Comparison of ENCODE assay signal across 25 cellular contexts in genomic region chr21:43571976-43572375, GRCh38.
A peak's percentile ranks its signal among the peaks of the same experiment; 100 is the strongest.
DNase-seq lines count a peak whose midpoint lies in the region; ATAC-seq, FAIRE-seq and TF ChIP-seq lines count a peak whose summit lies in the region.
"Had no signal": no experiment of that assay in that cellular context is flagged by ENCODE, and none has a peak within 500 bp of the region (broad histone marks: within the 10 kb centered on the region; RNA-seq: fewer than 3 reads in every experiment).

No MANE protein-coding gene starts in this region.

- H4K20me1 ChIP-seq in HepG2 (ENCODE audit: insufficient read depth, low read length), result no peaks in the 10 kb centered on the region
- H4K20me1 ChIP-seq: BLaER1 treated with 17β-estradiol and CSF1 and Interleukin-3, amounts not matched to agents 10 nM and 100 nM had no signal

- peaks cover 9% of the 10 kb centered on the region for H3K4me1 ChIP-seq in HepG2 (ENCODE audit: insufficient read depth, low read length)
- no peaks in the 10 kb centered on the region for H3K4me1 ChIP-seq in right lobe of liver
- H3K4me1 ChIP-seq: Caco-2, HAP-1 had no signal

- TF ChIP-seq POLR2A in HepG2 (IDR thresholded peaks at IDR 0.05; ENCODE audit: insufficient read depth in 1 of 2, low read depth in 2 of 2, low read length in 2 of 2) (no peak), right lobe of liver (IDR thresholded peaks at IDR 0.05) (no peak)

- H3K4me3 Mint-ChIP-seq in activated naive CD4-positive, alpha-beta T cell treated with anti-CD3 and anti-CD28 coated beads, Interleukin-2, amount 10 ng/mL, durations not matched to agents 7 days and 5 days, result no peak overlapping the region
- H3K4me3 Mint-ChIP-seq in nephron, result peak overlapping the region in 1 of 3 experiments; percentile 2
- H3K4me3 Mint-ChIP-seq in activated T-cell treated with anti-CD3 and anti-CD28 coated beads, Interleukin-2, amount 50 U/mL, for 4 hours, result no peak overlapping the region

- no peak for TF ChIP-seq EP300 in HepG2 (IDR thresholded peaks at IDR 0.05; ENCODE audit: low read depth in 2 of 2, low read length in 2 of 2)
- TF ChIP-seq EP300 in HepG2 (CRISPR knock-in tag; IDR thresholded peaks at IDR 0.05; ENCODE audit: borderline replicate concordance), result no peak

- WGBS in HepG2 (ENCODE audit: low lambda C conversion rate), result 81% methylated on average over 6 of the region's 6 CpGs
- WGBS in right lobe of liver (ENCODE audit: insufficient coverage, low coverage, low lambda C conversion rate, missing lambda C conversion rate), result 82% methylated on average over 5 of the region's 6 CpGs

- TF ChIP-seq CTCF in HepG2 (CRISPR knock-in tag; IDR thresholded peaks at IDR 0.05) (no peak), right lobe of liver (IDR thresholded peaks at IDR 0.05) (no peak), nephron (IDR thresholded peaks at IDR 0.05; ENCODE audit: unreplicated experiment in 3 of 3) (no peak)

- H3K9me3 ChIP-seq in HepG2 (ENCODE audit: low read length) (no peaks in the 10 kb centered on the region), right lobe of liver (no peaks in the 10 kb centered on the region)
- H3K9me3 ChIP-seq: BLaER1 treated with 17β-estradiol and CSF1 and Interleukin-3, amounts not matched to agents 10 nM and 100 nM; Caco-2; HAP-1 had no signal

- FAIRE-seq in HepG2 (lab: Jason Lieb, UNC), result no peak
- FAIRE-seq: GM12891 had no signal

- no peak for ATAC-seq in activated naive CD4-positive, alpha-beta T cell treated with anti-CD3 and anti-CD28 coated beads, Interleukin-2, amount 50 U/mL, for 72 hours
- ATAC-seq in HepG2 (no peak; the same call in 2 of the 3 replicates), right lobe of liver (no peak), GM21825 (IDR thresholded peaks at IDR 0.05; ENCODE audit: unreplicated experiment) (no peak)
- ATAC-seq in activated T-cell treated with anti-CD3 and anti-CD28 coated beads, Interleukin-2, amount 50 U/mL, for 4 hours, result no peak

- no peak for TF ChIP-seq RAD21 in HepG2 (CRISPR knock-in tag; IDR thresholded peaks at IDR 0.05)

- no peak overlapping the region for H3K4me2 ChIP-seq in HepG2 (ENCODE audit: low read depth, low read length)

- peaks cover 28% of the 10 kb centered on the region for H3K27me3 Mint-ChIP-seq in activated naive CD4-positive, alpha-beta T cell treated with anti-CD3 and anti-CD28 coated beads, Interleukin-2, amount 10 ng/mL, durations not matched to agents 7 days and 5 days
- no peaks in the 10 kb centered on the region for H3K27me3 Mint-ChIP-seq in nephron (ENCODE audit: low read depth)
- H3K27me3 Mint-ChIP-seq in activated T-cell treated with anti-CD3 and anti-CD28 coated beads, Interleukin-2, amount 50 U/mL, for 4 hours (ENCODE audit: low read depth), result peaks cover 7% of the 10 kb centered on the region

- BruUV-seq in HepG2 (replicated peaks; lab: Mats Ljungman, UMichigan), result no TSS peak

- peak overlapping the region; percentile 24 for H3K27ac Mint-ChIP-seq in activated naive CD4-positive, alpha-beta T cell treated with anti-CD3 and anti-CD28 coated beads, Interleukin-2, amount 10 ng/mL, durations not matched to agents 7 days and 5 days
- no peak overlapping the region for H3K27ac Mint-ChIP-seq in activated naive CD4-positive, alpha-beta T cell treated with anti-CD3 and anti-CD28 coated beads, Interleukin-2, amount 50 U/mL, for 72 hours
- peak overlapping the region in 2 of 3 experiments; percentile 4 to 61 for H3K27ac Mint-ChIP-seq in nephron
- H3K27ac Mint-ChIP-seq: CD4-positive, alpha-beta memory T cell had no signal

- no peaks in the 10 kb centered on the region for H3K27me3 ChIP-seq in HepG2 (ENCODE audit: control insufficient read depth in 1 of 2, insufficient read depth in 2 of 2, low read length in 2 of 2)
- no peaks in the 10 kb centered on the region for H3K27me3 ChIP-seq in right lobe of liver
- H3K27me3 ChIP-seq: BLaER1 treated with 17β-estradiol and CSF1 and Interleukin-3, amounts not matched to agents 10 nM and 100 nM had no signal

- H3K36me3 ChIP-seq in HepG2 (replicated peaks in 1 of 2; ENCODE audit: control insufficient read depth in 1 of 2, insufficient read depth in 2 of 2, low read length in 2 of 2) (no peaks in the 10 kb centered on the region), right lobe of liver (no peaks in the 10 kb centered on the region)
- H3K36me3 ChIP-seq: BLaER1 treated with 17β-estradiol and CSF1 and Interleukin-3, amounts not matched to agents 10 nM and 100 nM; HAP-1 had no signal

- CTCF ChIA-PET in activated naive CD4-positive, alpha-beta T cell treated with anti-CD3 and anti-CD28 coated beads, Interleukin-2, amount 10 ng/mL, durations not matched to agents 7 days and 5 days (lab: Charles Lee), result no interaction called here
- CTCF ChIA-PET in HepG2 (lab: Yijun Ruan, JAX; ENCODE audit: low intra/inter-chr PET ratio, low total read pairs), result no interaction called here

- H3K27ac ChIP-seq in HepG2 (ENCODE audit: extremely low read length, insufficient read depth, low read length), result peak overlapping the region; percentile 53
- no peak overlapping the region for H3K27ac ChIP-seq in right lobe of liver
- H3K27ac ChIP-seq: 22Rv1; BLaER1 treated with 17β-estradiol and CSF1 and Interleukin-3, amounts not matched to agents 10 nM and 100 nM; GM23248; RWPE1 had no signal

- DNase-seq in activated naive CD4-positive, alpha-beta T cell treated with anti-CD3 and anti-CD28 coated beads, Interleukin-2, amount 10 ng/mL, durations not matched to agents 7 days and 5 days, result no peak
- DNase-seq in activated naive CD4-positive, alpha-beta T cell treated with anti-CD3 and anti-CD28 coated beads, Interleukin-2, amount 50 U/mL, for 72 hours (ENCODE audit: low spot score in 2 of 2), result no peak
- no peak for DNase-seq in HepG2 (ENCODE audit: low spot score)
- no peak for DNase-seq in right lobe of liver
- DNase-seq in ecto neural progenitor cell (ENCODE audit: low spot score), result no peak
- DNase-seq in activated T-cell treated with anti-CD3 and anti-CD28 coated beads, Interleukin-2, amount 50 U/mL, for 4 hours, result no peak
- DNase-seq: Caco-2, DMS 273 treated with DMSO at 0.1 percent for 48 hours, DND-41, GM23248, KG1, NCI-H1105, NCI-H146, NCI-H2029, NCI-H2227 treated with DMSO at 0.1 percent for 48 hours, NCI-H510A, NCI-H748 treated with DMSO at 0.1 percent for 48 hours had no signal

- no peaks in the 10 kb centered on the region for H3K4me1 Mint-ChIP-seq in activated naive CD4-positive, alpha-beta T cell treated with anti-CD3 and anti-CD28 coated beads, Interleukin-2, amount 10 ng/mL, durations not matched to agents 7 days and 5 days
- H3K4me1 Mint-ChIP-seq in nephron, result peaks cover 30% of the 10 kb centered on the region
- H3K4me1 Mint-ChIP-seq in activated T-cell treated with anti-CD3 and anti-CD28 coated beads, Interleukin-2, amount 50 U/mL, for 4 hours (ENCODE audit: low read depth), result no peaks in the 10 kb centered on the region
- H3K4me1 Mint-ChIP-seq: CD4-positive, alpha-beta memory T cell had no signal

- intact Hi-C loops in HepG2 (cut with micrococcal nuclease; ENCODE audit: unreplicated experiment), result no loop called here
- intact Hi-C loops in right lobe of liver (cut with DNase I), result no loop called here

- no peaks in the 10 kb centered on the region for H3K9me3 Mint-ChIP-seq in activated naive CD4-positive, alpha-beta T cell treated with anti-CD3 and anti-CD28 coated beads, Interleukin-2, amount 10 ng/mL, durations not matched to agents 7 days and 5 days
- no peaks in the 10 kb centered on the region for H3K9me3 Mint-ChIP-seq in activated naive CD4-positive, alpha-beta T cell treated with anti-CD3 and anti-CD28 coated beads, Interleukin-2, amount 50 U/mL, for 72 hours
- H3K9me3 Mint-ChIP-seq in nephron, result no peaks in the 10 kb centered on the region
- H3K9me3 Mint-ChIP-seq in activated T-cell treated with anti-CD3 and anti-CD28 coated beads, Interleukin-2, amount 50 U/mL, for 4 hours, result no peaks in the 10 kb centered on the region

- in situ Hi-C loops in HepG2 (cut with HindIII; ENCODE audit: extremely low pct_ligation_motif_present, low pct_unique_long_range_greater_than_20kb), result no loop called here

- H3K4me3 ChIP-seq in HepG2 (replicated peaks in 1 of 3; ENCODE audit: insufficient read depth in 1 of 3, low read depth in 2 of 3, low read length in 3 of 3) (no peak overlapping the region), right lobe of liver (no peak overlapping the region)
- H3K4me3 ChIP-seq: BLaER1 treated with 17β-estradiol and CSF1 and Interleukin-3, amounts not matched to agents 10 nM and 100 nM; GM23248; HAP-1 had no signal

- H3K9ac ChIP-seq in HepG2 (ENCODE audit: insufficient read depth, low read depth, low read length), result no peak overlapping the region
- H3K9ac ChIP-seq: BLaER1 treated with 17β-estradiol and CSF1 and Interleukin-3, amounts not matched to agents 10 nM and 100 nM; GM23248 had no signal

- no peak overlapping the region for H2AFZ ChIP-seq in HepG2 (ENCODE audit: low read length)
- H2AFZ ChIP-seq: GM23248 had no signal

- POLR2A ChIA-PET in HepG2 (lab: Yijun Ruan, JAX), result no interaction called here

- H3K79me2 ChIP-seq in HepG2 (ENCODE audit: insufficient read depth, low read length), result no peaks in the 10 kb centered on the region

- H3K36me3 Mint-ChIP-seq in activated naive CD4-positive, alpha-beta T cell treated with anti-CD3 and anti-CD28 coated beads, Interleukin-2, amount 10 ng/mL, durations not matched to agents 7 days and 5 days, result no peaks in the 10 kb centered on the region
- no peaks in the 10 kb centered on the region for H3K36me3 Mint-ChIP-seq in activated naive CD4-positive, alpha-beta T cell treated with anti-CD3 and anti-CD28 coated beads, Interleukin-2, amount 50 U/mL, for 72 hours
- no peaks in the 10 kb centered on the region for H3K36me3 Mint-ChIP-seq in nephron (ENCODE audit: low read depth)
- H3K36me3 Mint-ChIP-seq in activated T-cell treated with anti-CD3 and anti-CD28 coated beads, Interleukin-2, amount 50 U/mL, for 4 hours (ENCODE audit: insufficient read depth), result no peaks in the 10 kb centered on the region
- H3K36me3 Mint-ChIP-seq: CD4-positive, alpha-beta memory T cell had no signal

Comparison
In these comparisons a context has a peak if more than half of its experiments do, and no peak if none do; other contexts are left out.
1. H3K27ac Mint-ChIP-seq: peak in activated naive CD4-positive, alpha-beta T cell treated with anti-CD3 and anti-CD28 coated beads, Interleukin-2, amount 10 ng/mL, durations not matched to agents 7 days and 5 days (single experiment) and nephron (2 of 3); none in activated naive CD4-positive, alpha-beta T cell treated with anti-CD3 and anti-CD28 coated beads, Interleukin-2, amount 50 U/mL, for 72 hours (0 of 2).